25 cellular contexts compared by ENCODE assay signal in the genomic region with DNA sequence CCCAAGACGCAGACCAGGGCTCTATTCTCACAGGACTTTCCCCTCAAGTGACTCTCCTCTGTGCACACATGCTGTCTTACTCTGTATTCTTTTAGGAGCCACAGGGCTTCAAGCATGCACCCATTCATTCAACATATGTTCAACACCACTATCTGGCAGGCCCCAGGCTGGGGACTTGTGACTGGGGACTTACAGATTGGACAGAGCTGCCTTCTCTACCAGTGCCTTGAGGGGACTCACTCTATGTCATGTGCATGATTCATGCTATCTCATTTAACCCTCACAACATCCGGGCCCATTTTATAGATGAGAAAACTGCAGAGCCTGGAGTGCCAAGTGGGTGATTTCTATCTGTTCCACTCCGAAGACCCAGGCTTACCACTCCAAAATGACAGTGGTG. TPM values are rescaled to one million over a fixed set of nuclear protein-coding genes. Genes with fewer than 3 reads are reported as not detected.
DNase-seq lines count a peak whose midpoint lies in the region; ATAC-seq and TF ChIP-seq lines count a peak whose summit lies in the region.
"Had no signal": no experiment of that assay in that cellular context is flagged by ENCODE, and none has a peak within 500 bp of the region (broad histone marks: within the 10 kb centered on the region; RNA-seq: fewer than 3 reads in every experiment).

No MANE protein-coding gene starts in this region.

- no peaks in the 10 kb centered on the region for H3K27me3 ChIP-seq in RWPE2 (ENCODE audit: insufficient read depth, poor library complexity, severe bottlenecking)

- ATAC-seq in RWPE2 (ENCODE audit: low read depth): no peak
- ATAC-seq: CD8-positive, alpha-beta T cell; GM12878; HCT116; PC-3 had no signal

- H3K9me3 ChIP-seq in RWPE2 (ENCODE audit: severe bottlenecking): no peaks in the 10 kb centered on the region

- peak; percentile 3 for DNase-seq in activated CD4-positive, CD25-positive, alpha-beta regulatory T cell treated with anti-CD3 and anti-CD28 coated beads, Interleukin-2, amount 50 U/mL, for 72 hours
- no peak for DNase-seq in activated CD4-positive, CD25-positive, alpha-beta regulatory T cell (lab: John Stamatoyannopoulos, UW)
- peak; percentile 22 for DNase-seq in RWPE2 (ENCODE audit: low spot score)
- peak; percentile 57 for DNase-seq in mesenteric fat pad (ENCODE audit: low spot score)
- DNase-seq in stimulated activated naive CD4-positive, alpha-beta T cell (lab: John Stamatoyannopoulos, UW): no peak
- no peak for DNase-seq in NCI-H2227 (lab: John Stamatoyannopoulos, UW; ENCODE audit: unreplicated experiment)
- no peak for DNase-seq in islet precursor cell
- DNase-seq: Caco-2; CD8-positive, alpha-beta T cell; NCI-H1092; NCI-H1436; NCI-H187; NCI-H2171 treated with DMSO at 0.1 percent for 48 hours; NCI-H524 treated with DMSO at 0.1 percent for 48 hours; NCI-H774; PC-3; RPMI8226; SHP77 had no signal

- H3K4me1 ChIP-seq in RWPE2 (ENCODE audit: insufficient read depth, poor library complexity, severe bottlenecking): peaks cover 6% of the 10 kb centered on the region

- H3K27ac ChIP-seq in RWPE2 (ENCODE audit: poor library complexity, severe bottlenecking): no peak overlapping the region
- H3K27ac ChIP-seq: 22Rv1, C4-2B, HL-60 had no signal

- no peak overlapping the region for H3K4me3 ChIP-seq in RWPE2 (ENCODE audit: severe bottlenecking)
- H3K4me3 ChIP-seq: GM12878 had no signal

- no peak for TF ChIP-seq CTCF in RWPE2 (IDR thresholded peaks at IDR 0.05; ENCODE audit: poor library complexity, severe bottlenecking)

- H3K36me3 ChIP-seq in RWPE2 (ENCODE audit: low read depth): no peaks in the 10 kb centered on the region

RNA-seq across cellular contexts. Expression of a gene that starts 34.3 kb away (rescaled TPM):
- not detected for total RNA-seq in mesenteric fat pad
- total RNA-seq: B cell; Caco-2; CD8-positive, alpha-beta T cell; GM12878; H1 had no signal

Comparison
In these comparisons a context has a peak if more than half of its experiments do, and no peak if none do; other contexts are left out.
1. DNase-seq: peak in activated CD4-positive, CD25-positive, alpha-beta regulatory T cell treated with anti-CD3 and anti-CD28 coated beads, Interleukin-2, amount 50 U/mL, for 72 hours (single experiment), RWPE2 (single experiment) and mesenteric fat pad (single experiment); none in activated CD4-positive, CD25-positive, alpha-beta regulatory T cell (0 of 4), stimulated activated naive CD4-positive, alpha-beta T cell (0 of 6), NCI-H2227 (single experiment) and islet precursor cell (single experiment).